In genomic region chr17:65181237-65182061, GRCh38 we compare ENCODE assay signal across 8 cellular contexts. TPM values are rescaled to one million over a fixed set of nuclear protein-coding genes. Genes with fewer than 3 reads are reported as not detected.
DNase-seq lines count a peak whose midpoint lies in the region; ATAC-seq, FAIRE-seq and TF ChIP-seq lines count a peak whose summit lies in the region.

No MANE protein-coding gene starts in this region.

- H3K36me3 Mint-ChIP-seq in activated naive CD8-positive, alpha-beta T cell = no peaks in the 10 kb centered on the region

- no peaks in the 10 kb centered on the region for H3K27me3 Mint-ChIP-seq in activated naive CD8-positive, alpha-beta T cell

- peaks cover 54% of the 10 kb centered on the region for H3K4me1 Mint-ChIP-seq in activated naive CD8-positive, alpha-beta T cell (ENCODE audit: low read depth)

- no peak overlapping the region for H2AFZ ChIP-seq in HepG2 (ENCODE audit: low read length)

- H3K27me3 ChIP-seq in HepG2 (ENCODE audit: control insufficient read depth in 1 of 2, insufficient read depth in 2 of 2, low read length in 2 of 2) = peaks cover 7 to 27% of the 10 kb centered on the region in 2 experiments; a peak in 4 of 5 replicates

- TF ChIP-seq POLR2A in GM10847 (IDR thresholded peaks at IDR 0.05; ENCODE audit: extremely low read depth, insufficient read length) (peak; percentile 24), HepG2 (IDR thresholded peaks at IDR 0.05; ENCODE audit: insufficient read depth in 1 of 2, low read depth in 2 of 2, low read length in 2 of 2) (no peak)

- in situ Hi-C loops in HepG2 (cut with HindIII; ENCODE audit: extremely low pct_ligation_motif_present, low pct_unique_long_range_greater_than_20kb) (no loop called here), ACHN (cut with HindIII; ENCODE audit: low pct_ligation_motif_present, low pct_unique_long_range_greater_than_20kb, low sequenced_read_pairs) (no loop called here)

- H3K9ac ChIP-seq in HepG2 (ENCODE audit: insufficient read depth, low read depth, low read length) = no peak overlapping the region

- H3K4me3 ChIP-seq in HepG2 (replicated peaks in 1 of 3; ENCODE audit: insufficient read depth in 1 of 3, low read depth in 2 of 3, low read length in 3 of 3) = no peak overlapping the region

- CTCF ChIA-PET in HepG2 (lab: Yijun Ruan, JAX; ENCODE audit: low intra/inter-chr PET ratio, low total read pairs) = no interaction called here

- BruUV-seq in HepG2 (replicated peaks; lab: Mats Ljungman, UMichigan) = no TSS peak

- POLR2A ChIA-PET in HepG2 (lab: Yijun Ruan, JAX) = no interaction called here

- H3K4me1 ChIP-seq in HepG2 (ENCODE audit: insufficient read depth, low read length) = no peaks in the 10 kb centered on the region

- ATAC-seq in GM21390 (IDR thresholded peaks at IDR 0.05; ENCODE audit: unreplicated experiment) (peak; percentile 69), HG03565 (IDR thresholded peaks at IDR 0.05; ENCODE audit: unreplicated experiment) (peak; percentile 53), HepG2 (no peak)

- H3K27ac ChIP-seq in HepG2 (ENCODE audit: extremely low read length, insufficient read depth, low read length) = no peak overlapping the region

- no peak for FAIRE-seq in HepG2 (lab: Jason Lieb, UNC)

- no peak for TF ChIP-seq RAD21 in HepG2 (CRISPR knock-in tag; IDR thresholded peaks at IDR 0.05)

- TF ChIP-seq EP300 in HepG2 (IDR thresholded peaks at IDR 0.05; ENCODE audit: low read depth in 2 of 2, low read length in 2 of 2) (no peak), HepG2 (CRISPR knock-in tag; IDR thresholded peaks at IDR 0.05; ENCODE audit: borderline replicate concordance) (no peak)

- no peaks in the 10 kb centered on the region for H3K9me3 ChIP-seq in HepG2 (ENCODE audit: low read length)

- DNase-seq in HK-2 (ENCODE audit: unreplicated experiment) (no peak), HepG2 (ENCODE audit: low spot score) (no peak), NCI-H510A (lab: John Stamatoyannopoulos, UW) (no peak), ACHN (no peak)

- 15% methylated on average over 8 of the region's 9 CpGs for WGBS in HepG2 (ENCODE audit: low lambda C conversion rate)

- no peak for TF ChIP-seq CTCF in HepG2 (CRISPR knock-in tag; IDR thresholded peaks at IDR 0.05)

- no peaks in the 10 kb centered on the region for H3K36me3 ChIP-seq in HepG2 (replicated peaks in 1 of 2; ENCODE audit: control insufficient read depth in 1 of 2, insufficient read depth in 2 of 2, low read length in 2 of 2)

- no peaks in the 10 kb centered on the region for H4K20me1 ChIP-seq in HepG2 (ENCODE audit: insufficient read depth, low read length)

- H3K79me2 ChIP-seq in HepG2 (ENCODE audit: insufficient read depth, low read length) = no peaks in the 10 kb centered on the region

- peak overlapping the region; percentile 69 for H3K4me3 Mint-ChIP-seq in activated naive CD8-positive, alpha-beta T cell

- H3K9me3 Mint-ChIP-seq in activated naive CD8-positive, alpha-beta T cell (ENCODE audit: low read depth) = no peaks in the 10 kb centered on the region

- peak overlapping the region; percentile 84 for H3K27ac Mint-ChIP-seq in activated naive CD8-positive, alpha-beta T cell

- H3K4me2 ChIP-seq in HepG2 (ENCODE audit: low read depth, low read length) = no peak overlapping the region

- intact Hi-C loops in HepG2 (cut with micrococcal nuclease; ENCODE audit: unreplicated experiment) = no loop called here

TF ChIP-seq in HepG2, 621 proteins besides CTCF, POLR2A, EP300 and RAD21:
- TF ChIP-seq ZBTB3 (CRISPR knock-in tag; IDR thresholded peaks at IDR 0.05; ENCODE audit: borderline replicate concordance, low read depth) (no peak), PRPF4 (IDR thresholded peaks at IDR 0.05; ENCODE audit: low read depth, low read length, poor library complexity, severe bottlenecking) (no peak), ZFP36L1 (CRISPR knock-in tag; IDR thresholded peaks at IDR 0.05) (no peak), REL (CRISPR knock-in tag; conservative IDR thresholded peaks at IDR 0.05) (no peak), TBX3 (IDR thresholded peaks at IDR 0.05; ENCODE audit: borderline replicate concordance) (no peak), SPEN (CRISPR knock-in tag; IDR thresholded peaks at IDR 0.05; ENCODE audit: low read depth) (no peak), ZKSCAN5 (CRISPR knock-in tag; IDR thresholded peaks at IDR 0.05) (no peak), ZNF138 (CRISPR knock-in tag; IDR thresholded peaks at IDR 0.05; ENCODE audit: low read depth) (no peak), BRD4 (CRISPR knock-in tag; IDR thresholded peaks at IDR 0.05) (no peak), DR1 (CRISPR knock-in tag; IDR thresholded peaks at IDR 0.05) (no peak), POGK (CRISPR knock-in tag; conservative IDR thresholded peaks at IDR 0.05) (no peak)
- TF ChIP-seq, protein P1, sequence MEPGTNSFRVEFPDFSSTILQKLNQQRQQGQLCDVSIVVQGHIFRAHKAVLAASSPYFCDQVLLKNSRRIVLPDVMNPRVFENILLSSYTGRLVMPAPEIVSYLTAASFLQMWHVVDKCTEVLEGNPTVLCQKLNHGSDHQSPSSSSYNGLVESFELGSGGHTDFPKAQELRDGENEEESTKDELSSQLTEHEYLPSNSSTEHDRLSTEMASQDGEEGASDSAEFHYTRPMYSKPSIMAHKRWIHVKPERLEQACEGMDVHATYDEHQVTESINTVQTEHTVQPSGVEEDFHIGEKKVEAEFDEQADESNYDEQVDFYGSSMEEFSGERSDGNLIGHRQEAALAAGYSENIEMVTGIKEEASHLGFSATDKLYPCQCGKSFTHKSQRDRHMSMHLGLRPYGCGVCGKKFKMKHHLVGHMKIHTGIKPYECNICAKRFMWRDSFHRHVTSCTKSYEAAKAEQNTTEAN (CRISPR knock-in tag; conservative IDR thresholded peaks at IDR 0.05) = no peak
- TF ChIP-seq, protein P2, sequence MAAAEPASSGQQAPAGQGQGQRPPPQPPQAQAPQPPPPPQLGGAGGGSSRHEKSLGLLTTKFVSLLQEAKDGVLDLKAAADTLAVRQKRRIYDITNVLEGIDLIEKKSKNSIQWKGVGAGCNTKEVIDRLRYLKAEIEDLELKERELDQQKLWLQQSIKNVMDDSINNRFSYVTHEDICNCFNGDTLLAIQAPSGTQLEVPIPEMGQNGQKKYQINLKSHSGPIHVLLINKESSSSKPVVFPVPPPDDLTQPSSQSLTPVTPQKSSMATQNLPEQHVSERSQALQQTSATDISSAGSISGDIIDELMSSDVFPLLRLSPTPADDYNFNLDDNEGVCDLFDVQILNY (CRISPR knock-in tag; conservative IDR thresholded peaks at IDR 0.05) = no peak

RNA-seq across cellular contexts. Expression of gene RGS9, which starts 44.3 kb away (rescaled TPM):
- 0.44 and 0.66 TPM in 2 replicates for total RNA-seq in HepG2 (2016; rRNA removed; fragmentation: Illumina TruSeq; extraction: Trizol)
- 0.62 and 2.1 TPM in 2 replicates for total RNA-seq in HepG2 (2016; cell fraction: cytosol; rRNA removed; fragmentation: Illumina TruSeq; extraction: Trizol; ENCODE audit: low read depth)
- 0.13 and 0.37 TPM in 2 replicates for total RNA-seq in HepG2 (2016; cell fraction: insoluble cytoplasmic fraction; rRNA removed; fragmentation: Illumina TruSeq; extraction: Trizol)
- 1.5 and 2.3 TPM in 2 replicates for total RNA-seq in HepG2 (2016; cell fraction: membrane; rRNA removed; fragmentation: Illumina TruSeq; extraction: Trizol)
- not detected in 2 replicates for total RNA-seq in HepG2 (2016; cell fraction: nucleus; rRNA removed; fragmentation: Illumina TruSeq; extraction: Trizol)
- polyA plus RNA-seq in HepG2 (2011; rRNA removed) = 0.43 and 0.74 TPM in 2 replicates
- 0.22 and 0.24 TPM in 2 replicates for polyA plus RNA-seq in HepG2 (2011; cell fraction: cytosol; rRNA removed)
- 0.06 and 0.10 TPM in 2 replicates for polyA plus RNA-seq in HepG2 (2011; cell fraction: nucleus; rRNA removed)
- polyA plus RNA-seq in HepG2 (2012) = 0.47 and 0.65 TPM in 2 replicates
- 1.7 and 2.2 TPM in 2 replicates for polyA plus RNA-seq in HepG2 (2016; cell fraction: cytosol; fragmentation: Illumina TruSeq; extraction: Trizol; ENCODE audit: low read depth)
- 0.62 and 0.74 TPM in 2 replicates for polyA plus RNA-seq in HepG2 (2016; cell fraction: insoluble cytoplasmic fraction; fragmentation: Illumina TruSeq; extraction: Trizol; ENCODE audit: low read depth)
- polyA plus RNA-seq in HepG2 (2016; cell fraction: membrane; fragmentation: Illumina TruSeq; extraction: Trizol; ENCODE audit: low read depth) = 1.2 and 1.8 TPM in 2 replicates
- 0.29 and 0.72 TPM in 2 replicates for polyA plus RNA-seq in HepG2 (2016; cell fraction: nucleus; fragmentation: Illumina TruSeq; extraction: Trizol; ENCODE audit: insufficient read depth, low read depth)
- polyA minus RNA-seq in HepG2 (2011; rRNA and poly(A)+ RNA removed; ENCODE audit: low replicate concordance) = 0.20 and 0.23 TPM in 2 replicates
- not detected in 2 replicates for polyA minus RNA-seq in HepG2 (2011; cell fraction: cytosol; rRNA and poly(A)+ RNA removed)
- 0.13 TPM in 1 of 2 replicates, not detected in the other for polyA minus RNA-seq in HepG2 (2011; cell fraction: nucleus; rRNA and poly(A)+ RNA removed)
